In genomic region chr22:50401907-50402306, GRCh38 we compare ENCODE assay signal across 19 cellular contexts.
"Had no signal": no experiment of that assay in that cellular context is flagged by ENCODE, and none has a peak within 500 bp of the region (broad histone marks: within the 10 kb centered on the region; RNA-seq: fewer than 3 reads in every experiment).

No MANE protein-coding gene starts in this region.

- FAIRE-seq: endothelial cell of umbilical vein had no signal

- H3K9me3 Mint-ChIP-seq: activated T-cell treated with anti-CD3 and anti-CD28 coated beads, Interleukin-2, amount 50 U/mL, for 4 hours; naive thymus-derived CD8-positive, alpha-beta T cell had no signal

- H3K4me1 ChIP-seq: ascending aorta, breast epithelium, uterus had no signal

- H3K27me3 Mint-ChIP-seq: naive thymus-derived CD8-positive, alpha-beta T cell had no signal

- ATAC-seq: activated T-cell treated with anti-CD3 and anti-CD28 coated beads, Interleukin-2, amount 50 U/mL, for 4 hours; naive thymus-derived CD8-positive, alpha-beta T cell; stimulated activated naive CD8-positive, alpha-beta T cell treated with anti-CD3 and anti-CD28 coated beads, Interleukin-15, Interleukin-2, amounts not matched to agents 100 U/mL and 50 U/mL, for 24 hours had no signal

- DNase-seq: activated CD4-positive, alpha-beta T cell treated with anti-CD3 and anti-CD28 coated beads, Interleukin-2, amount 50 U/mL, for 1 hour; activated CD4-positive, CD25-positive, alpha-beta regulatory T cell treated with anti-CD3 and anti-CD28 coated beads, Interleukin-2, amount 50 U/mL, for 72 hours; activated CD8-positive, alpha-beta memory T cell treated with anti-CD3 and anti-CD28 coated beads, Interleukin-2, amount 50 U/mL, for 4 hours; activated effector memory CD4-positive, alpha-beta T cell treated with Interleukin-2 at 50 U/mL for 16 hours; activated naive CD4-positive, alpha-beta T cell treated with anti-CD3 and anti-CD28 coated beads, Interleukin-2, amount 50 U/mL, for 16 hours; activated T-cell treated with anti-CD3 and anti-CD28 coated beads, Interleukin-2, amount 50 U/mL, for 4 hours; effector CD4-positive, alpha-beta T cell; mesenchymal stem cell; naive thymus-derived CD8-positive, alpha-beta T cell; sigmoid colon; stimulated activated naive CD8-positive, alpha-beta T cell treated with anti-CD3 and anti-CD28 coated beads, Interleukin-15, Interleukin-2, amounts not matched to agents 100 U/mL and 50 U/mL, for 24 hours; T1000; uterus had no signal

- H3K4me3 ChIP-seq: ascending aorta, breast epithelium, coronary artery, esophagus muscularis mucosa, sigmoid colon, tibial nerve, uterus had no signal

- H3K9me3 ChIP-seq: ascending aorta, breast epithelium, esophagus muscularis mucosa, sigmoid colon, tibial nerve, uterus had no signal

- H3K4me3 Mint-ChIP-seq: activated T-cell treated with anti-CD3 and anti-CD28 coated beads, Interleukin-2, amount 50 U/mL, for 4 hours; naive thymus-derived CD8-positive, alpha-beta T cell had no signal

- H3K36me3 ChIP-seq: breast epithelium, uterus had no signal

- H3K27me3 ChIP-seq: ascending aorta, breast epithelium, esophagus muscularis mucosa, sigmoid colon, tibial nerve, uterus had no signal

- H3K27ac ChIP-seq: ascending aorta, breast epithelium, coronary artery, esophagus muscularis mucosa, sigmoid colon, uterus had no signal
